ENCODE assay signal across 25 cellular contexts in genomic region chr4:174201898-174202297, GRCh38.
DNase-seq lines count a peak whose midpoint lies in the region; ATAC-seq and TF ChIP-seq lines count a peak whose summit lies in the region.
"Had no signal": no experiment of that assay in that cellular context is flagged by ENCODE, and none has a peak within 500 bp of the region (broad histone marks: within the 10 kb centered on the region; RNA-seq: fewer than 3 reads in every experiment).

No MANE protein-coding gene starts in this region.

- CTCF ChIA-PET in HEK293 (lab: Yijun Ruan, JAX) = no interaction called here

- no peaks in the 10 kb centered on the region for H3K9me2 ChIP-seq in hepatocyte (replicated peaks; ENCODE audit: insufficient read depth)

- peak overlapping the region; percentile 10 for H2AFZ ChIP-seq in ACC112 (ENCODE audit: low read length, unreplicated experiment)
- H2AFZ ChIP-seq in hepatocyte = no peak overlapping the region

- H3K36me3 ChIP-seq in ACC112 (ENCODE audit: insufficient read depth, low read length) (no peaks in the 10 kb centered on the region), HEK293 (ENCODE audit: control insufficient read depth in 2 of 2, insufficient read depth in 1 of 2, low read length in 2 of 2) (no peaks in the 10 kb centered on the region), hepatocyte (replicated peaks; ENCODE audit: insufficient read depth, low read depth) (no peaks in the 10 kb centered on the region), thyroid gland (no peaks in the 10 kb centered on the region), spleen (no peaks in the 10 kb centered on the region)
- H3K36me3 ChIP-seq: Peyer's patch, SJSA1 had no signal

- intact Hi-C loops in thyroid gland (cut with DNase I) (no loop called here), spleen (cut with DNase I; ENCODE audit: low total_unique reads) (no loop called here)

- H3K27me3 ChIP-seq in ACC112 (ENCODE audit: insufficient read depth, low read length) = no peaks in the 10 kb centered on the region
- H3K27me3 ChIP-seq in hepatocyte = no peaks in the 10 kb centered on the region
- H3K27me3 ChIP-seq in thyroid gland = peaks cover 5% of the 10 kb centered on the region
- H3K27me3 ChIP-seq in spleen (replicated peaks in 1 of 7) = peaks cover 0 to 43% (median 4%) of the 10 kb centered on the region in 7 donors
- H3K27me3 ChIP-seq: Peyer's patch had no signal

- no peak overlapping the region for H3K27ac ChIP-seq in ACC112 (ENCODE audit: low read depth, low read length)
- no peak overlapping the region for H3K27ac ChIP-seq in HEK293 (ENCODE audit: extremely low read depth, low read depth, low read length)
- H3K27ac ChIP-seq in hepatocyte = peak overlapping the region; percentile 59
- H3K27ac ChIP-seq in thyroid gland = no peak overlapping the region
- no peak overlapping the region for H3K27ac ChIP-seq in spleen
- H3K27ac ChIP-seq: 22Rv1, Peyer's patch, SJSA1 had no signal

- no peaks in the 10 kb centered on the region for H3K9me3 ChIP-seq in HEK293 (ENCODE audit: control insufficient read depth, insufficient read depth, low read depth, low read length)
- no peaks in the 10 kb centered on the region for H3K9me3 ChIP-seq in hepatocyte (ENCODE audit: low read depth)
- H3K9me3 ChIP-seq in thyroid gland = no peaks in the 10 kb centered on the region
- no peaks in the 10 kb centered on the region for H3K9me3 ChIP-seq in spleen
- H3K9me3 ChIP-seq: Peyer's patch, SJSA1 had no signal

- DNase-seq in RKO (ENCODE audit: low spot score) = peak; percentile 51
- no peak for DNase-seq in hepatocyte (ENCODE audit: low spot score)
- no peak for DNase-seq in thyroid gland
- no peak for DNase-seq in spleen
- DNase-seq in NCI-H2029 (lab: John Stamatoyannopoulos, UW) = no peak
- DNase-seq: C1 segment of cervical spinal cord; CD8-positive, alpha-beta T cell; EL; H9; MM.1S; NCI-H1048; NCI-H1417 treated with DMSO at 0.1 percent for 48 hours; NCI-H1930; NCI-H226; NCI-H510A treated with DMSO at 0.1 percent for 48 hours; NCI-H774; NK-92 treated with Interleukin-12 subunit alpha and Interleukin-12 subunit beta, amount 100 ng/mL, for 24 hours; Peyer's patch; SW 1271 had no signal

- no peak for TF ChIP-seq POLR2A in thyroid gland (IDR thresholded peaks at IDR 0.05)
- no peak for TF ChIP-seq POLR2A in spleen (IDR thresholded peaks at IDR 0.05)

- H3K4me1 ChIP-seq in ACC112 (ENCODE audit: control insufficient read depth, insufficient read depth, low read length, unreplicated experiment) = peaks cover 25% of the 10 kb centered on the region
- no peaks in the 10 kb centered on the region for H3K4me1 ChIP-seq in HEK293 (ENCODE audit: control insufficient read depth, insufficient read depth, low read length)
- no peaks in the 10 kb centered on the region for H3K4me1 ChIP-seq in hepatocyte (ENCODE audit: insufficient read depth)
- no peaks in the 10 kb centered on the region for H3K4me1 ChIP-seq in thyroid gland
- no peaks in the 10 kb centered on the region for H3K4me1 ChIP-seq in spleen
- H3K4me1 ChIP-seq: Peyer's patch, SJSA1 had no signal

- 48% methylated on average over 2 of the region's 2 CpGs for WGBS in hepatocyte (ENCODE audit: low lambda C conversion rate, missing lambda C conversion rate)
- 76 to 87% methylated on average over 2 of the region's 2 CpGs for WGBS in thyroid gland, 2 donors
- 71 to 84% (median 76%) methylated on average over 2 of the region's 2 CpGs for WGBS in spleen, 5 donors

- H3K4me2 ChIP-seq in hepatocyte = peak overlapping the region; percentile 32

- no peak for ATAC-seq in HG03565 (IDR thresholded peaks at IDR 0.05; ENCODE audit: unreplicated experiment)
- ATAC-seq: CD8-positive, alpha-beta T cell; Right ventricle myocardium inferior had no signal

- POLR2A ChIA-PET in HEK293 (lab: Yijun Ruan, JAX) = no interaction called here

- H4K20me1 ChIP-seq in hepatocyte (ENCODE audit: insufficient read depth, poor library complexity, severe bottlenecking) = no peaks in the 10 kb centered on the region

- H3K4me3 ChIP-seq in ACC112 (ENCODE audit: low read depth, low read length) = no peak overlapping the region
- H3K4me3 ChIP-seq in HEK293 (ENCODE audit: low read depth, low read length) = no peak overlapping the region
- no peak overlapping the region for H3K4me3 ChIP-seq in hepatocyte
- H3K4me3 ChIP-seq in thyroid gland (replicated peaks in 1 of 3) = no peak overlapping the region
- no peak overlapping the region for H3K4me3 ChIP-seq in spleen
- H3K4me3 ChIP-seq: Peyer's patch, SJSA1 had no signal

- no peak for TF ChIP-seq CTCF in HEK293 (tag by site-specific recombination; IDR thresholded peaks at IDR 0.05)
- TF ChIP-seq CTCF in hepatocyte (IDR thresholded peaks at IDR 0.05; ENCODE audit: poor library complexity) = no peak
- TF ChIP-seq CTCF in thyroid gland (IDR thresholded peaks at IDR 0.05) = no peak
- TF ChIP-seq CTCF in spleen (IDR thresholded peaks at IDR 0.05 in 8 of 11, conservative IDR thresholded peaks at IDR 0.05 in 3 of 11) = no peak

- H3K79me2 ChIP-seq in ACC112 (ENCODE audit: control insufficient read depth, insufficient read depth, low read length, unreplicated experiment) (no peaks in the 10 kb centered on the region), hepatocyte (no peaks in the 10 kb centered on the region)

TF ChIP-seq in HEK293, 187 proteins besides CTCF, POLR2A, EP300 and RAD21:
- TF ChIP-seq ZBTB10 (tag by site-specific recombination; IDR thresholded peaks at IDR 0.05) (no peak), ZBTB20 (tag by site-specific recombination; IDR thresholded peaks at IDR 0.05) (peak; percentile 25; the same call in 1 of the 2 replicates)
